ENCODE assay signal across 9 cellular contexts in genomic region chr7:143620053-143620452, GRCh38. TPM values are rescaled to one million over a fixed set of nuclear protein-coding genes. Genes with fewer than 3 reads are reported as not detected.
A peak's percentile ranks its signal among the peaks of the same experiment; 100 is the strongest.
DNase-seq lines count a peak whose midpoint lies in the region; ATAC-seq and TF ChIP-seq lines count a peak whose summit lies in the region.
"Not testable (repeated sequence)": the region's sequence is repeated elsewhere in the genome, so short reads cannot be mapped to it uniquely, and the experiment has no call there.
"Had no signal": no experiment of that assay in that cellular context is flagged by ENCODE, and none has a peak within 500 bp of the region (broad histone marks: within the 10 kb centered on the region; RNA-seq: fewer than 3 reads in every experiment).

No MANE protein-coding gene starts in this region.

- not testable (repeated sequence) for H3K4me2 ChIP-seq in GM23338

- not testable (repeated sequence) for H3K9me2 ChIP-seq in GM23338 (ENCODE audit: insufficient read depth)

- not testable (repeated sequence) for H3K27me3 ChIP-seq in GM23338 (ENCODE audit: insufficient read depth); adrenal gland

- TF ChIP-seq CTCF in GM12873 (IDR thresholded peaks at IDR 0.05; ENCODE audit: insufficient read depth, low read depth, low read length, missing control alignments) (peak; percentile 30), adrenal gland (IDR thresholded peaks at IDR 0.05) (peak in 2 of 6 experiments; percentile 26 to 28)
- not testable (repeated sequence) for TF ChIP-seq CTCF in GM23338 (conservative IDR thresholded peaks at IDR 0.05; ENCODE audit: low read depth in 2 of 2)

- H3K27ac Mint-ChIP-seq in GM23338 = not testable (repeated sequence)

- not testable (repeated sequence) for H3K36me3 Mint-ChIP-seq in GM23338 (ENCODE audit: low read depth)

- intact Hi-C loops in adrenal gland (cut with DNase I) = not testable (repeated sequence)

- H3K27me3 Mint-ChIP-seq in GM23338 (ENCODE audit: insufficient read depth, low read depth, poor library complexity) = not testable (repeated sequence)

- H3K9me3 Mint-ChIP-seq in GM23338 = not testable (repeated sequence)

- not testable (repeated sequence) for H3K9me3 ChIP-seq in adrenal gland (replicated peaks in 1 of 3)

- DNase-seq in GM23338 (ENCODE audit: low spot score); left lobe of liver (ENCODE audit: low spot score): not testable (repeated sequence)
- DNase-seq in adrenal gland = peak in 5 of 7 donors; percentile 44 to 89 (median 69)
- peak; percentile 75 for DNase-seq in stimulated activated naive CD8-positive, alpha-beta T cell treated with anti-CD3 and anti-CD28 coated beads, Interleukin-15, Interleukin-2, amounts not matched to agents 100 U/mL and 50 U/mL, for 24 hours

- 1% methylated on average over 13 of the region's 23 CpGs; no CpG with 5 or more reads in 3 of the 4 donors for WGBS in adrenal gland, 4 donors

- H3K36me3 ChIP-seq in GM23338 (ENCODE audit: insufficient read depth); adrenal gland (replicated peaks in 1 of 2): not testable (repeated sequence)

- H3K4me1 ChIP-seq in GM23338 (ENCODE audit: insufficient read depth); adrenal gland (replicated peaks in 1 of 2): not testable (repeated sequence)

- not testable (repeated sequence) for H3K4me3 Mint-ChIP-seq in GM23338

- not testable (repeated sequence) for H3K4me1 Mint-ChIP-seq in GM23338

- H3K4me3 ChIP-seq in GM23338, adrenal gland: not testable (repeated sequence)

- not testable (repeated sequence) for TF ChIP-seq POLR2A in adrenal gland (IDR thresholded peaks at IDR 0.05)

- not testable (repeated sequence) for H2AFZ ChIP-seq in GM23338

- ATAC-seq in GM19328 (IDR thresholded peaks at IDR 0.05; ENCODE audit: unreplicated experiment) (peak; percentile 12), GM23338 (peak; percentile 24), HG03095 (IDR thresholded peaks at IDR 0.05; ENCODE audit: unreplicated experiment) (peak; percentile 28), SK-N-SH treated with all-trans-retinoic acid at 6 μM for 48 hours (peak; percentile 62), left lobe of liver (peak; percentile 67)
- peak; percentile 35 for ATAC-seq in stimulated activated naive CD8-positive, alpha-beta T cell treated with anti-CD3 and anti-CD28 coated beads, Interleukin-15, Interleukin-2, amounts not matched to agents 100 U/mL and 50 U/mL, for 24 hours

- not testable (repeated sequence) for H3K79me2 ChIP-seq in GM23338 (replicated peaks; ENCODE audit: insufficient read depth)

- not testable (repeated sequence) for H4K20me1 ChIP-seq in GM23338 (replicated peaks; ENCODE audit: insufficient read depth)

- not testable (repeated sequence) for H3K27ac ChIP-seq in GM23338 (ENCODE audit: low read depth); adrenal gland

- not testable (repeated sequence) for H3F3A ChIP-seq in GM23338 (replicated peaks; ENCODE audit: low read depth)

RNA-seq across cellular contexts. Expression of gene TCAF2, which starts 0.7 kb away (rescaled TPM):
- 0.08 and 0.28 TPM in 2 replicates for total RNA-seq in GM23338 (2014; rRNA removed; shearing (Covaris generic))
- 0.09 TPM in 1 of 2 replicates, not detected in the other for polyA plus RNA-seq in GM23338 (2016; fragmentation: Nextera tagmentation; extraction: Ambion mirVana)
- total RNA-seq in adrenal gland = 1 to 10 TPM; 1.9 to 8.9 (median 3.0) TPM
- polyA plus RNA-seq in adrenal gland = 1 to 10 TPM; 1.1 to 2.3 (median 1.8) TPM
- 2.9 TPM for total RNA-seq in left lobe of liver

RNA-seq across cellular contexts. Expression of gene CTAGE15, which starts 48.5 kb away (rescaled TPM):
- 1.6 and 2.9 TPM in 2 replicates for total RNA-seq in GM23338 (2014; rRNA removed; shearing (Covaris generic))
- polyA plus RNA-seq in GM23338 (2016; fragmentation: Nextera tagmentation; extraction: Ambion mirVana) (0.10 TPM in 1 of 2 replicates, not detected in the other), adrenal gland (under 1 TPM in 1 of 3 donors, not detected in 2; 0.09 TPM)
- total RNA-seq in adrenal gland (not detected), left lobe of liver (0.28 TPM)
- polyA plus RNA-seq: fibroblast of lung had no signal

Comparison
In these comparisons a context has a peak if more than half of its experiments do, and no peak if none do; other contexts are left out.
1. ATAC-seq: peak in every context shown above with its lines; median percentile 67 in left lobe of liver; 62 in SK-N-SH treated with all-trans-retinoic acid at 6 μM for 48 hours; 35 in stimulated activated naive CD8-positive, alpha-beta T cell treated with anti-CD3 and anti-CD28 coated beads, Interleukin-15, Interleukin-2, amounts not matched to agents 100 U/mL and 50 U/mL, for 24 hours; 28 in HG03095; 24 in GM23338; 12 in GM19328.